20 cellular contexts compared by ENCODE assay signal in genomic region chr12:228846-229200, GRCh38. TPM values are rescaled to one million over a fixed set of nuclear protein-coding genes. Genes with fewer than 3 reads are reported as not detected.
"Had no signal": no experiment of that assay in that cellular context is flagged by ENCODE, and none has a peak within 500 bp of the region (broad histone marks: within the 10 kb centered on the region; RNA-seq: fewer than 3 reads in every experiment).

No MANE protein-coding gene starts in this region.

- H3K27me3 ChIP-seq: hepatocyte had no signal

- H3K27ac ChIP-seq: esophagus muscularis mucosa, hepatocyte had no signal

- H3K9me3 Mint-ChIP-seq: activated CD8-positive, alpha-beta T cell treated with anti-CD3 and anti-CD28 coated beads for 36 hours; activated naive CD8-positive, alpha-beta T cell treated with anti-CD3 and anti-CD28 coated beads, Interleukin-2, amount 10 ng/mL, durations not matched to agents 7 days and 5 days; activated T-cell treated with anti-CD3 and anti-CD28 coated beads, Interleukin-2, amount 50 U/mL, for 72 hours; memory B cell had no signal

- H3K36me3 Mint-ChIP-seq: activated naive CD8-positive, alpha-beta T cell treated with anti-CD3 and anti-CD28 coated beads, Interleukin-2, amount 10 ng/mL, durations not matched to agents 7 days and 5 days; memory B cell; naive thymus-derived CD8-positive, alpha-beta T cell had no signal

- ATAC-seq: activated CD8-positive, alpha-beta T cell treated with anti-CD3 and anti-CD28 coated beads for 36 hours; activated T-cell treated with anti-CD3 and anti-CD28 coated beads, Interleukin-2, amount 50 U/mL, for 72 hours; left ventricle myocardium superior; naive thymus-derived CD8-positive, alpha-beta T cell; SK-N-SH treated with all-trans-retinoic acid at 6 μM for 48 hours; stimulated activated naive CD8-positive, alpha-beta T cell treated with anti-CD3 and anti-CD28 coated beads, Interleukin-15, Interleukin-2, amounts not matched to agents 100 U/mL and 50 U/mL, for 24 hours had no signal

- H2AFZ ChIP-seq: hepatocyte had no signal

- H3K4me1 Mint-ChIP-seq: activated naive CD8-positive, alpha-beta T cell treated with anti-CD3 and anti-CD28 coated beads, Interleukin-2, amount 10 ng/mL, durations not matched to agents 7 days and 5 days; memory B cell had no signal

- H3K27ac Mint-ChIP-seq: activated CD8-positive, alpha-beta T cell treated with anti-CD3 and anti-CD28 coated beads for 36 hours; activated naive CD8-positive, alpha-beta T cell treated with anti-CD3 and anti-CD28 coated beads, Interleukin-2, amount 10 ng/mL, durations not matched to agents 7 days and 5 days; activated T-cell treated with anti-CD3 and anti-CD28 coated beads, Interleukin-2, amount 50 U/mL, for 72 hours; memory B cell had no signal

- H3K4me2 ChIP-seq: hepatocyte had no signal

- H3K4me1 ChIP-seq: esophagus muscularis mucosa had no signal

- H3K4me3 ChIP-seq: esophagus muscularis mucosa, hepatocyte had no signal

- H3K36me3 ChIP-seq: esophagus muscularis mucosa had no signal

- H3K9me3 ChIP-seq: esophagus muscularis mucosa had no signal

- DNase-seq: activated CD4-positive, alpha-beta T cell treated with anti-CD3 and anti-CD28 coated beads for 4 hours; activated CD8-positive, alpha-beta memory T cell treated with anti-CD3 and anti-CD28 coated beads, Interleukin-2, amount 50 U/mL, for 4 hours; activated CD8-positive, alpha-beta T cell treated with anti-CD3 and anti-CD28 coated beads for 36 hours; activated naive CD4-positive, alpha-beta T cell; activated naive CD8-positive, alpha-beta T cell treated with anti-CD3 and anti-CD28 coated beads, Interleukin-2, amount 10 ng/mL, durations not matched to agents 7 days and 5 days; activated T-cell treated with anti-CD3 and anti-CD28 coated beads, Interleukin-2, amount 50 U/mL, for 72 hours; aorta; kidney; left ventricle myocardium superior; naive thymus-derived CD8-positive, alpha-beta T cell; SHP77 treated with DMSO at 0.1 percent for 48 hours; stimulated activated CD4-positive, alpha-beta T cell treated with anti-CD3 and anti-CD28 coated beads, Interleukin-2, amount 100 ng/mL, for 48 hours; stimulated activated naive CD8-positive, alpha-beta T cell treated with anti-CD3 and anti-CD28 coated beads, Interleukin-15, Interleukin-2, amounts not matched to agents 100 U/mL and 50 U/mL, for 24 hours had no signal

- H3K4me3 Mint-ChIP-seq: activated CD8-positive, alpha-beta T cell treated with anti-CD3 and anti-CD28 coated beads for 36 hours; activated naive CD8-positive, alpha-beta T cell treated with anti-CD3 and anti-CD28 coated beads, Interleukin-2, amount 10 ng/mL, durations not matched to agents 7 days and 5 days; activated T-cell treated with anti-CD3 and anti-CD28 coated beads, Interleukin-2, amount 50 U/mL, for 72 hours; memory B cell; naive thymus-derived CD8-positive, alpha-beta T cell had no signal

RNA-seq across cellular contexts. Expression of gene SLC6A12, which starts 14.9 kb away (rescaled TPM):
- total RNA-seq: activated CD8-positive, alpha-beta T cell treated with anti-CD3 and anti-CD28 coated beads for 36 hours; activated naive CD8-positive, alpha-beta T cell treated with anti-CD3 and anti-CD28 coated beads, Interleukin-2, amount 10 ng/mL, durations not matched to agents 7 days and 5 days; T-helper 1 cell treated with Interleukin-12 subunit alpha and Interleukin-12 subunit beta and Interleukin-4 antibody, amounts not matched to agents 30 ng/mL and 1 ng/mL, for 36 hours had no signal
- polyA plus RNA-seq: naive thymus-derived CD8-positive, alpha-beta T cell had no signal

RNA-seq across cellular contexts. Expression of gene SLC6A13, which starts 33.8 kb away (rescaled TPM):
- total RNA-seq: activated CD8-positive, alpha-beta T cell treated with anti-CD3 and anti-CD28 coated beads for 36 hours; esophagus muscularis mucosa; glomerular endothelial cell; ureter had no signal
- polyA plus RNA-seq: aorta had no signal
